1 cellular context compared by ENCODE assay signal in the genomic region with DNA sequence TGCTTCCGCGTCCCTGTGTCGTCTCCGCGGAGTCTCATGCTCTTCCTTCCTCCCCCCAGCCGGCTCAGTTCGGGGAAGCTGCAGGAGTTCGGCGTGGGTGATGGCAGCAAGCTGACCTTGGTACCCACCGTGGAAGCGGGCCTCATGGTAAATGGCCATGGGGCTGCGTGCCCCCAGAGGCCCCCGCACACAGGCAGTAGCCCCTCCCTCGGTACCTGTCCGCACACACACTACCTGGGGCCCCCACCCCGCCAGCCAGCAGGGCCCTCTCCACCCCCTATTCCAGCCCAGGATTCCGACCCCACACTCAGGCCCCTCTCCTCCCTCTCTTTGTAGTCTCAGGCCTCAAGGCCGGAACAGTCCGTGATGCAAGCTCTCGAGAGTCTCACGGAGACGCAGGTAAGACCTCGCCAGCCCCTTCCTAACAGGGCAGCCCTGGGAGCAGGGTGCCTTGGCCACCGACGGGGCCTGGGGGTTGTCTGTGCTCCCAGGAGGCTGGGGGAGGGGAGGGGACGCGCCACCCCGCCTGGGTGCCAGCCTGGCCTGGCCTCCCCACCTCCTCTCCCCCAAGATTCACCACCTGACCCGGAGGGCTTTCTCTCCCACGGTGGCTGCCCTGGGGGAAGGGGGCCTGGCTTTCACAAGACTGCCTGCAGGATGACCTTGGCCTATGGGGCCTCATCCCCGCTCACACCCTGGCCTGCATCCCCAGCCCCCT.
TF ChIP-seq lines count a peak whose summit lies in the region.

No MANE protein-coding gene starts in this region.

TF ChIP-seq in K562, 482 proteins besides CTCF, POLR2A, EP300 and RAD21 (continued from another document and continues in another):
- TF ChIP-seq, protein P1, sequence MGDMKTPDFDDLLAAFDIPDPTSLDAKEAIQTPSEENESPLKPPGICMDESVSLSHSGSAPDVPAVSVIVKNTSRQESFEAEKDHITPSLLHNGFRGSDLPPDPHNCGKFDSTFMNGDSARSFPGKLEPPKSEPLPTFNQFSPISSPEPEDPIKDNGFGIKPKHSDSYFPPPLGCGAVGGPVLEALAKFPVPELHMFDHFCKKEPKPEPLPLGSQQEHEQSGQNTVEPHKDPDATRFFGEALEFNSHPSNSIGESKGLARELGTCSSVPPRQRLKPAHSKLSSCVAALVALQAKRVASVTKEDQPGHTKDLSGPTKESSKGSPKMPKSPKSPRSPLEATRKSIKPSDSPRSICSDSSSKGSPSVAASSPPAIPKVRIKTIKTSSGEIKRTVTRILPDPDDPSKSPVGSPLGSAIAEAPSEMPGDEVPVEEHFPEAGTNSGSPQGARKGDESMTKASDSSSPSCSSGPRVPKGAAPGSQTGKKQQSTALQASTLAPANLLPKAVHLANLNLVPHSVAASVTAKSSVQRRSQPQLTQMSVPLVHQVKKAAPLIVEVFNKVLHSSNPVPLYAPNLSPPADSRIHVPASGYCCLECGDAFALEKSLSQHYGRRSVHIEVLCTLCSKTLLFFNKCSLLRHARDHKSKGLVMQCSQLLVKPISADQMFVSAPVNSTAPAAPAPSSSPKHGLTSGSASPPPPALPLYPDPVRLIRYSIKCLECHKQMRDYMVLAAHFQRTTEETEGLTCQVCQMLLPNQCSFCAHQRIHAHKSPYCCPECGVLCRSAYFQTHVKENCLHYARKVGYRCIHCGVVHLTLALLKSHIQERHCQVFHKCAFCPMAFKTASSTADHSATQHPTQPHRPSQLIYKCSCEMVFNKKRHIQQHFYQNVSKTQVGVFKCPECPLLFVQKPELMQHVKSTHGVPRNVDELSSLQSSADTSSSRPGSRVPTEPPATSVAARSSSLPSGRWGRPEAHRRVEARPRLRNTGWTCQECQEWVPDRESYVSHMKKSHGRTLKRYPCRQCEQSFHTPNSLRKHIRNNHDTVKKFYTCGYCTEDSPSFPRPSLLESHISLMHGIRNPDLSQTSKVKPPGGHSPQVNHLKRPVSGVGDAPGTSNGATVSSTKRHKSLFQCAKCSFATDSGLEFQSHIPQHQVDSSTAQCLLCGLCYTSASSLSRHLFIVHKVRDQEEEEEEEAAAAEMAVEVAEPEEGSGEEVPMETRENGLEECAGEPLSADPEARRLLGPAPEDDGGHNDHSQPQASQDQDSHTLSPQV (IDR thresholded peaks at IDR 0.05), result peak; percentile 54; the same call in 1 of the 2 replicates
- TF ChIP-seq NFE2 (IDR thresholded peaks at IDR 0.05; ENCODE audit: low read depth), result no peak
- TF ChIP-seq DMBX1 (CRISPR knock-in tag; IDR thresholded peaks at IDR 0.05; ENCODE audit: borderline replicate concordance), result peak; percentile 19; the same call in 1 of the 2 replicates
- no peak for TF ChIP-seq STAT5B (CRISPR knock-in tag; IDR thresholded peaks at IDR 0.05)
- no peak for TF ChIP-seq TARDBP (IDR thresholded peaks at IDR 0.05)
- TF ChIP-seq, protein P2, sequence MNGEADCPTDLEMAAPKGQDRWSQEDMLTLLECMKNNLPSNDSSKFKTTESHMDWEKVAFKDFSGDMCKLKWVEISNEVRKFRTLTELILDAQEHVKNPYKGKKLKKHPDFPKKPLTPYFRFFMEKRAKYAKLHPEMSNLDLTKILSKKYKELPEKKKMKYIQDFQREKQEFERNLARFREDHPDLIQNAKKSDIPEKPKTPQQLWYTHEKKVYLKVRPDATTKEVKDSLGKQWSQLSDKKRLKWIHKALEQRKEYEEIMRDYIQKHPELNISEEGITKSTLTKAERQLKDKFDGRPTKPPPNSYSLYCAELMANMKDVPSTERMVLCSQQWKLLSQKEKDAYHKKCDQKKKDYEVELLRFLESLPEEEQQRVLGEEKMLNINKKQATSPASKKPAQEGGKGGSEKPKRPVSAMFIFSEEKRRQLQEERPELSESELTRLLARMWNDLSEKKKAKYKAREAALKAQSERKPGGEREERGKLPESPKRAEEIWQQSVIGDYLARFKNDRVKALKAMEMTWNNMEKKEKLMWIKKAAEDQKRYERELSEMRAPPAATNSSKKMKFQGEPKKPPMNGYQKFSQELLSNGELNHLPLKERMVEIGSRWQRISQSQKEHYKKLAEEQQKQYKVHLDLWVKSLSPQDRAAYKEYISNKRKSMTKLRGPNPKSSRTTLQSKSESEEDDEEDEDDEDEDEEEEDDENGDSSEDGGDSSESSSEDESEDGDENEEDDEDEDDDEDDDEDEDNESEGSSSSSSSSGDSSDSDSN (IDR thresholded peaks at IDR 0.05; ENCODE audit: borderline replicate concordance in 1 of 2, low read depth in 2 of 2, low read length in 2 of 2), result peak in 1 of 2 experiments; percentile 91; a peak in 2 of 4 replicates
- TF ChIP-seq, protein P3, sequence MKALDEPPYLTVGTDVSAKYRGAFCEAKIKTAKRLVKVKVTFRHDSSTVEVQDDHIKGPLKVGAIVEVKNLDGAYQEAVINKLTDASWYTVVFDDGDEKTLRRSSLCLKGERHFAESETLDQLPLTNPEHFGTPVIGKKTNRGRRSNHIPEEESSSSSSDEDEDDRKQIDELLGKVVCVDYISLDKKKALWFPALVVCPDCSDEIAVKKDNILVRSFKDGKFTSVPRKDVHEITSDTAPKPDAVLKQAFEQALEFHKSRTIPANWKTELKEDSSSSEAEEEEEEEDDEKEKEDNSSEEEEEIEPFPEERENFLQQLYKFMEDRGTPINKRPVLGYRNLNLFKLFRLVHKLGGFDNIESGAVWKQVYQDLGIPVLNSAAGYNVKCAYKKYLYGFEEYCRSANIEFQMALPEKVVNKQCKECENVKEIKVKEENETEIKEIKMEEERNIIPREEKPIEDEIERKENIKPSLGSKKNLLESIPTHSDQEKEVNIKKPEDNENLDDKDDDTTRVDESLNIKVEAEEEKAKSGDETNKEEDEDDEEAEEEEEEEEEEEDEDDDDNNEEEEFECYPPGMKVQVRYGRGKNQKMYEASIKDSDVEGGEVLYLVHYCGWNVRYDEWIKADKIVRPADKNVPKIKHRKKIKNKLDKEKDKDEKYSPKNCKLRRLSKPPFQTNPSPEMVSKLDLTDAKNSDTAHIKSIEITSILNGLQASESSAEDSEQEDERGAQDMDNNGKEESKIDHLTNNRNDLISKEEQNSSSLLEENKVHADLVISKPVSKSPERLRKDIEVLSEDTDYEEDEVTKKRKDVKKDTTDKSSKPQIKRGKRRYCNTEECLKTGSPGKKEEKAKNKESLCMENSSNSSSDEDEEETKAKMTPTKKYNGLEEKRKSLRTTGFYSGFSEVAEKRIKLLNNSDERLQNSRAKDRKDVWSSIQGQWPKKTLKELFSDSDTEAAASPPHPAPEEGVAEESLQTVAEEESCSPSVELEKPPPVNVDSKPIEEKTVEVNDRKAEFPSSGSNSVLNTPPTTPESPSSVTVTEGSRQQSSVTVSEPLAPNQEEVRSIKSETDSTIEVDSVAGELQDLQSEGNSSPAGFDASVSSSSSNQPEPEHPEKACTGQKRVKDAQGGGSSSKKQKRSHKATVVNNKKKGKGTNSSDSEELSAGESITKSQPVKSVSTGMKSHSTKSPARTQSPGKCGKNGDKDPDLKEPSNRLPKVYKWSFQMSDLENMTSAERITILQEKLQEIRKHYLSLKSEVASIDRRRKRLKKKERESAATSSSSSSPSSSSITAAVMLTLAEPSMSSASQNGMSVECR (CRISPR knock-in tag; IDR thresholded peaks at IDR 0.05), result peak; percentile 70; the same call in 1 of the 2 replicates
- peak; percentile 41 for TF ChIP-seq HMGN3 (IDR thresholded peaks at IDR 0.05; ENCODE audit: borderline replicate concordance, extremely low read depth, insufficient read length, low read depth, low read length)
- no peak for TF ChIP-seq YY1 (IDR thresholded peaks at IDR 0.05; ENCODE audit: borderline replicate concordance in 1 of 3, control insufficient read depth in 1 of 3, extremely low read depth in 1 of 3, insufficient read depth in 3 of 3, insufficient read length in 1 of 3, insufficient replicate concordance in 2 of 3, low read depth in 1 of 3, low read length in 2 of 3)
- TF ChIP-seq, protein P4, sequence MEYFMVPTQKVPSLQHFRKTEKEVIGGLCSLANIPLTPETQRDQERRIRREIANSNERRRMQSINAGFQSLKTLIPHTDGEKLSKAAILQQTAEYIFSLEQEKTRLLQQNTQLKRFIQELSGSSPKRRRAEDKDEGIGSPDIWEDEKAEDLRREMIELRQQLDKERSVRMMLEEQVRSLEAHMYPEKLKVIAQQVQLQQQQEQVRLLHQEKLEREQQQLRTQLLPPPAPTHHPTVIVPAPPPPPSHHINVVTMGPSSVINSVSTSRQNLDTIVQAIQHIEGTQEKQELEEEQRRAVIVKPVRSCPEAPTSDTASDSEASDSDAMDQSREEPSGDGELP (CRISPR knock-in tag; IDR thresholded peaks at IDR 0.05; ENCODE audit: borderline replicate concordance), result 0 out of 2 replicates have a peak, but pooled peaks have one; percentile 42
- TF ChIP-seq XRCC3 (IDR thresholded peaks at IDR 0.05), result no peak
- no peak for TF ChIP-seq FOS (IDR thresholded peaks at IDR 0.05; ENCODE audit: extremely low read depth, insufficient read length)
- no peak for TF ChIP-seq ZKSCAN8 (CRISPR knock-in tag; IDR thresholded peaks at IDR 0.05)
- TF ChIP-seq CREM (IDR thresholded peaks at IDR 0.05; ENCODE audit: low read depth), result peak; percentile 69; the same call in 1 of the 2 replicates
- peak; percentile 46; the same call in 1 of the 2 replicates for TF ChIP-seq SPI1 (IDR thresholded peaks at IDR 0.05; ENCODE audit: borderline replicate concordance, low read depth, low read length)
- TF ChIP-seq KDM4B (IDR thresholded peaks at IDR 0.05; ENCODE audit: borderline replicate concordance in 2 of 2, low read depth in 1 of 2), result 0 out of 4 replicates have a peak, but pooled peaks of 1 of the 2 experiments have one; percentile 8
- peak; percentile 56 for TF ChIP-seq TAF1 (IDR thresholded peaks at IDR 0.05; ENCODE audit: control insufficient read depth, extremely low read depth, insufficient read depth, low read length, severe bottlenecking)
- TF ChIP-seq, protein P5, sequence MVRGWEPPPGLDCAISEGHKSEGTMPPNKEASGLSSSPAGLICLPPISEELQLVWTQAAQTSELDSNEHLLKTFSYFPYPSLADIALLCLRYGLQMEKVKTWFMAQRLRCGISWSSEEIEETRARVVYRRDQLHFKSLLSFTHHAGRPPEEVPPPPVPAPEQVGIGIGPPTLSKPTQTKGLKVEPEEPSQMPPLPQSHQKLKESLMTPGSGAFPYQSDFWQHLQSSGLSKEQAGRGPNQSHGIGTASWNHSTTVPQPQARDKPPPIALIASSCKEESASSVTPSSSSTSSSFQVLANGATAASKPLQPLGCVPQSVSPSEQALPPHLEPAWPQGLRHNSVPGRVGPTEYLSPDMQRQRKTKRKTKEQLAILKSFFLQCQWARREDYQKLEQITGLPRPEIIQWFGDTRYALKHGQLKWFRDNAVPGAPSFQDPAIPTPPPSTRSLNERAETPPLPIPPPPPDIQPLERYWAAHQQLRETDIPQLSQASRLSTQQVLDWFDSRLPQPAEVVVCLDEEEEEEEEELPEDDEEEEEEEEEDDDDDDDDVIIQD (CRISPR knock-in tag; IDR thresholded peaks at IDR 0.05), result no peak
- TF ChIP-seq RAD51 (IDR thresholded peaks at IDR 0.05; ENCODE audit: borderline replicate concordance, low read depth), result no peak
- TF ChIP-seq POLR2AphosphoS2 (IDR thresholded peaks at IDR 0.05; ENCODE audit: low read length), result no peak
- TF ChIP-seq HIVEP1 (CRISPR knock-in tag; IDR thresholded peaks at IDR 0.05), result 0 out of 2 replicates have a peak, but pooled peaks have one; percentile 55
- TF ChIP-seq KDM2B (CRISPR knock-in tag; IDR thresholded peaks at IDR 0.05), result 0 out of 2 replicates have a peak, but pooled peaks have one; percentile 38
- TF ChIP-seq ZNF668 (CRISPR knock-in tag; IDR thresholded peaks at IDR 0.05), result no peak
- TF ChIP-seq RHOXF2B (CRISPR knock-in tag; conservative IDR thresholded peaks at IDR 0.05), result no peak
- TF ChIP-seq, protein P6, sequence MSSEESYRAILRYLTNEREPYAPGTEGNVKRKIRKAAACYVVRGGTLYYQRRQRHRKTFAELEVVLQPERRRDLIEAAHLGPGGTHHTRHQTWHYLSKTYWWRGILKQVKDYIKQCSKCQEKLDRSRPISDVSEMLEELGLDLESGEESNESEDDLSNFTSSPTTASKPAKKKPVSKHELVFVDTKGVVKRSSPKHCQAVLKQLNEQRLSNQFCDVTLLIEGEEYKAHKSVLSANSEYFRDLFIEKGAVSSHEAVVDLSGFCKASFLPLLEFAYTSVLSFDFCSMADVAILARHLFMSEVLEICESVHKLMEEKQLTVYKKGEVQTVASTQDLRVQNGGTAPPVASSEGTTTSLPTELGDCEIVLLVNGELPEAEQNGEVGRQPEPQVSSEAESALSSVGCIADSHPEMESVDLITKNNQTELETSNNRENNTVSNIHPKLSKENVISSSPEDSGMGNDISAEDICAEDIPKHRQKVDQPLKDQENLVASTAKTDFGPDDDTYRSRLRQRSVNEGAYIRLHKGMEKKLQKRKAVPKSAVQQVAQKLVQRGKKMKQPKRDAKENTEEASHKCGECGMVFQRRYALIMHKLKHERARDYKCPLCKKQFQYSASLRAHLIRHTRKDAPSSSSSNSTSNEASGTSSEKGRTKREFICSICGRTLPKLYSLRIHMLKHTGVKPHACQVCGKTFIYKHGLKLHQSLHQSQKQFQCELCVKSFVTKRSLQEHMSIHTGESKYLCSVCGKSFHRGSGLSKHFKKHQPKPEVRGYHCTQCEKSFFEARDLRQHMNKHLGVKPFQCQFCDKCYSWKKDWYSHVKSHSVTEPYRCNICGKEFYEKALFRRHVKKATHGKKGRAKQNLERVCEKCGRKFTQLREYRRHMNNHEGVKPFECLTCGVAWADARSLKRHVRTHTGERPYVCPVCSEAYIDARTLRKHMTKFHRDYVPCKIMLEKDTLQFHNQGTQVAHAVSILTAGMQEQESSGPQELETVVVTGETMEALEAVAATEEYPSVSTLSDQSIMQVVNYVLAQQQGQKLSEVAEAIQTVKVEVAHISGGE (CRISPR knock-in tag; IDR thresholded peaks at IDR 0.05), result peak in 1 of 3 experiments; percentile 73; a peak in 1 of 6 replicates
- TF ChIP-seq TAF9B (IDR thresholded peaks at IDR 0.05; ENCODE audit: partially characterized antibody), result no peak
- peak; percentile 69 for TF ChIP-seq ZFX (CRISPR knock-in tag; IDR thresholded peaks at IDR 0.05)
- TF ChIP-seq, protein P7, sequence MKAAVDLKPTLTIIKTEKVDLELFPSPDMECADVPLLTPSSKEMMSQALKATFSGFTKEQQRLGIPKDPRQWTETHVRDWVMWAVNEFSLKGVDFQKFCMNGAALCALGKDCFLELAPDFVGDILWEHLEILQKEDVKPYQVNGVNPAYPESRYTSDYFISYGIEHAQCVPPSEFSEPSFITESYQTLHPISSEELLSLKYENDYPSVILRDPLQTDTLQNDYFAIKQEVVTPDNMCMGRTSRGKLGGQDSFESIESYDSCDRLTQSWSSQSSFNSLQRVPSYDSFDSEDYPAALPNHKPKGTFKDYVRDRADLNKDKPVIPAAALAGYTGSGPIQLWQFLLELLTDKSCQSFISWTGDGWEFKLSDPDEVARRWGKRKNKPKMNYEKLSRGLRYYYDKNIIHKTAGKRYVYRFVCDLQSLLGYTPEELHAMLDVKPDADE (conservative IDR thresholded peaks at IDR 0.05; ENCODE audit: control insufficient read depth, low read depth, low read length), result 0 out of 2 replicates have a peak, but pooled peaks have one; percentile 32
- TF ChIP-seq TAL1 (IDR thresholded peaks at IDR 0.05), result no peak
